ENCODE assay signal across 1 cellular context in genomic region chr6:18019133-18019532, GRCh38. TPM values are rescaled to one million over a fixed set of nuclear protein-coding genes. Genes with fewer than 3 reads are reported as not detected.
"Had no signal": no experiment of that assay in that cellular context is flagged by ENCODE, and none has a peak within 500 bp of the region (broad histone marks: within the 10 kb centered on the region; RNA-seq: fewer than 3 reads in every experiment).

No MANE protein-coding gene starts in this region.

RNA-seq across cellular contexts. Expression of gene KIF13A, which starts 31.7 kb away (rescaled TPM):
- polyA plus RNA-seq: naive thymus-derived CD4-positive, alpha-beta T cell had no signal
